9 cellular contexts compared by ENCODE assay signal in genomic region chr12:57839996-57840395, GRCh38. TPM values are rescaled to one million over a fixed set of nuclear protein-coding genes. Genes with fewer than 3 reads are reported as not detected.
DNase-seq lines count a peak whose midpoint lies in the region; ATAC-seq and TF ChIP-seq lines count a peak whose summit lies in the region.
"Had no signal": no experiment of that assay in that cellular context is flagged by ENCODE, and none has a peak within 500 bp of the region (broad histone marks: within the 10 kb centered on the region; RNA-seq: fewer than 3 reads in every experiment).

No MANE protein-coding gene starts in this region.

- DNase-seq in BE2C (no peak), MM.1S (no peak), neural crest cell (ENCODE audit: low read depth, low spot score) (no peak), SK-N-DZ (ENCODE audit: low spot score) (no peak), NOMO-1 treated with DMSO at 0.1 percent for 48 hours (lab: John Stamatoyannopoulos, UW; ENCODE audit: unreplicated experiment) (no peak), NCI-H226 (no peak)
- DNase-seq: activated CD8-positive, alpha-beta memory T cell treated with anti-CD3 and anti-CD28 coated beads for 24 hours had no signal

- H3K4me1 ChIP-seq in BE2C, result peaks cover 47% of the 10 kb centered on the region
- H3K4me1 ChIP-seq in MM.1S (ENCODE audit: low read length), result peaks cover 86% of the 10 kb centered on the region

- peaks cover 53% of the 10 kb centered on the region for H3F3A ChIP-seq in MM.1S (ENCODE audit: insufficient read depth, low read length)

- H3K27ac ChIP-seq in MM.1S (ENCODE audit: low read length), result peak overlapping the region; percentile 7; the same call in 1 of the 2 replicates

- no peaks in the 10 kb centered on the region for H3K27me3 ChIP-seq in BE2C
- no peaks in the 10 kb centered on the region for H3K27me3 ChIP-seq in MM.1S (replicated peaks; ENCODE audit: insufficient read depth, low read length)

- H3K27me3 Mint-ChIP-seq in brain (peaks cover 4% of the 10 kb centered on the region), neural crest cell (ENCODE audit: low read depth) (no peaks in the 10 kb centered on the region)

- H3K36me3 Mint-ChIP-seq in brain (peaks cover 13% of the 10 kb centered on the region), neural crest cell (ENCODE audit: low read depth) (no peaks in the 10 kb centered on the region)

- peaks cover 96% of the 10 kb centered on the region for H3K4me1 Mint-ChIP-seq in brain
- peaks cover 82% of the 10 kb centered on the region for H3K4me1 Mint-ChIP-seq in neural crest cell

- H3K9ac ChIP-seq in MM.1S (ENCODE audit: low read length), result no peak overlapping the region

- H3K9me3 Mint-ChIP-seq in brain, result no peaks in the 10 kb centered on the region
- H3K9me3 Mint-ChIP-seq in neural crest cell, result no peaks in the 10 kb centered on the region

- H3K4me3 ChIP-seq in BE2C (ENCODE audit: low read depth, low read length) (peak overlapping the region; percentile 31), MM.1S (ENCODE audit: low read length) (no peak overlapping the region)

- H3K9me2 ChIP-seq in MM.1S (replicated peaks; ENCODE audit: insufficient read depth, low read length), result no peaks in the 10 kb centered on the region

- peak overlapping the region; percentile 43 to 100 (median 79) for H3K27ac Mint-ChIP-seq in brain
- H3K27ac Mint-ChIP-seq in neural crest cell (ENCODE audit: unreplicated experiment), result no peak overlapping the region

- H4K20me1 ChIP-seq in MM.1S (ENCODE audit: insufficient read depth, low read length), result peaks cover 51% of the 10 kb centered on the region

- H2AFZ ChIP-seq in MM.1S (ENCODE audit: low read length), result no peak overlapping the region

- peak overlapping the region; percentile 8 to 99 (median 94) for H3K4me3 Mint-ChIP-seq in brain
- H3K4me3 Mint-ChIP-seq in neural crest cell, result peak overlapping the region; percentile 25

- H3K36me3 ChIP-seq in BE2C, result no peaks in the 10 kb centered on the region
- no peaks in the 10 kb centered on the region for H3K36me3 ChIP-seq in MM.1S (replicated peaks; ENCODE audit: insufficient read depth, low read length)

- TF ChIP-seq CTCF in BE2C (IDR thresholded peaks at IDR 0.05; ENCODE audit: low read depth, low read length), result no peak
- no peak for TF ChIP-seq CTCF in MM.1S (IDR thresholded peaks at IDR 0.05; ENCODE audit: low read length)
- no peak for TF ChIP-seq CTCF in brain (conservative IDR thresholded peaks at IDR 0.05)
- no peak for TF ChIP-seq CTCF in neural crest cell (conservative IDR thresholded peaks at IDR 0.05)

- no peaks in the 10 kb centered on the region for H3K9me3 ChIP-seq in BE2C
- H3K9me3 ChIP-seq in MM.1S (replicated peaks; ENCODE audit: insufficient read depth, low read length), result no peaks in the 10 kb centered on the region

- ATAC-seq in GM21723 (IDR thresholded peaks at IDR 0.05; ENCODE audit: unreplicated experiment), result no peak

- peak overlapping the region; percentile 34; the same call in 1 of the 2 replicates for H3K4me2 ChIP-seq in MM.1S (ENCODE audit: low read depth, low read length)

- peaks cover 100% of the 10 kb centered on the region for H3K79me2 ChIP-seq in MM.1S (ENCODE audit: low read length)

RNA-seq across cellular contexts. Expression of gene CTDSP2, which starts 6.5 kb away (rescaled TPM):
- polyA plus RNA-seq in BE2C (2012; ENCODE audit: insufficient read depth, insufficient read length, low read depth), result 115 TPM
- 67.6 TPM for polyA plus RNA-seq in brain (ENCODE audit: insufficient read depth, low read depth, low replicate concordance)
- total RNA-seq in neural crest cell, result 83.2 and 83.4 TPM in 2 replicates
- 43.8 and 49.4 TPM in 2 replicates for polyA plus RNA-seq in SK-N-DZ (2014; cell fraction: cytosol; rRNA removed)
- polyA plus RNA-seq in SK-N-DZ (2014; cell fraction: nucleus; rRNA removed), result 45.8 and 57.4 TPM in 2 replicates

RNA-seq across cellular contexts. Expression of gene AVIL, which starts 21.5 kb away (rescaled TPM):
- polyA plus RNA-seq in BE2C (2012; ENCODE audit: insufficient read depth, insufficient read length, low read depth), result 8.1 TPM
- 1.0 TPM for polyA plus RNA-seq in brain (ENCODE audit: insufficient read depth, low read depth, low replicate concordance)
- 1.6 and 1.7 TPM in 2 replicates for total RNA-seq in neural crest cell
- polyA plus RNA-seq in SK-N-DZ (2014; cell fraction: cytosol; rRNA removed), result 0.63 and 1.1 TPM in 2 replicates
- 4.4 and 4.9 TPM in 2 replicates for polyA plus RNA-seq in SK-N-DZ (2014; cell fraction: nucleus; rRNA removed)

RNA-seq across cellular contexts. Expression of gene TSFM, which starts 57.4 kb away (rescaled TPM):
- 50.5 TPM for polyA plus RNA-seq in BE2C (2012; ENCODE audit: insufficient read depth, insufficient read length, low read depth)
- polyA plus RNA-seq in brain (ENCODE audit: insufficient read depth, low read depth, low replicate concordance), result 42.1 TPM
- total RNA-seq in neural crest cell, result 31.7 and 32.3 TPM in 2 replicates
- polyA plus RNA-seq in SK-N-DZ (2014; cell fraction: cytosol; rRNA removed), result 69.4 and 76.1 TPM in 2 replicates
- 49.0 and 61.3 TPM in 2 replicates for polyA plus RNA-seq in SK-N-DZ (2014; cell fraction: nucleus; rRNA removed)
